In genomic region chr7:66114743-66115727, GRCh38 we compare ENCODE assay signal across 8 cellular contexts. TPM values are rescaled to one million over a fixed set of nuclear protein-coding genes. Genes with fewer than 3 reads are reported as not detected.
DNase-seq lines count a peak whose midpoint lies in the region; TF ChIP-seq lines count a peak whose summit lies in the region.

Gene CRCP, plus strand, starts transcription at chr7:66114847. Its CDS starts 116 bp downstream, at chr7:66114963.

- WGBS in neuronal stem cell (ENCODE audit: extremely low coverage in 2 of 2, insufficient read length in 2 of 2, insufficient replicate concordance in 1 of 2), 2 donors = no CpG with 5 or more reads among the region's 68 CpGs

- H2BK12ac ChIP-seq in neuronal stem cell (ENCODE audit: low read length) = peak within 1 kb of the TSS; percentile 58

- H3K9me3 ChIP-seq in neuronal stem cell (replicated peaks in 1 of 2; ENCODE audit: control insufficient read depth in 2 of 2, insufficient read depth in 1 of 2, low read depth in 1 of 2, low read length in 2 of 2) = no peaks in the 10 kb centered on the region

- H2AFZ ChIP-seq in neuronal stem cell (ENCODE audit: low read length) = peak within 1 kb of the TSS; percentile 99

- peaks cover 0 to 21% of the 10 kb centered on the region in 2 donors for H3K36me3 ChIP-seq in neuronal stem cell (replicated peaks in 1 of 2; ENCODE audit: control insufficient read depth in 2 of 2, insufficient read depth in 2 of 2, low read length in 2 of 2)

- H3K4me1 ChIP-seq in neuronal stem cell (ENCODE audit: control insufficient read depth in 2 of 2, insufficient read depth in 1 of 2, low read depth in 1 of 2, low read length in 2 of 2) = peaks cover 2 to 3% of the 10 kb centered on the region in 2 donors

- no peak within 1 kb of the TSS for H2BK5ac ChIP-seq in neuronal stem cell (ENCODE audit: low read length)

- DNase-seq in GDM1 (lab: John Stamatoyannopoulos, UW) (peak; percentile 65), GOT3 (lab: John Stamatoyannopoulos, UW) (peak; percentile 53), LHCN-M2 (ENCODE audit: low read depth) (peak; percentile 87), SHP77 treated with DMSO at 0.1 percent for 48 hours (lab: John Stamatoyannopoulos, UW) (peak; percentile 66), activated gamma-delta T cell treated with Interleukin-2 at 50 U/mL for 16 hours (peak; percentile 79), foreskin melanocyte (peak; percentile 60), neuronal stem cell (ENCODE audit: low spot score) (peak; percentile 67)

- peak within 1 kb of the TSS; percentile 72 for H3K4me2 ChIP-seq in neuronal stem cell (ENCODE audit: insufficient read depth, low read length, poor library complexity, severe bottlenecking)

- peak within 1 kb of the TSS; percentile 90 to 97 for H3K4me3 ChIP-seq in neuronal stem cell (ENCODE audit: low read length in 2 of 2)

- H4K91ac ChIP-seq in neuronal stem cell (ENCODE audit: low read depth, low read length, poor library complexity) = peak within 1 kb of the TSS; percentile 85

- no peak within 1 kb of the TSS for H3K14ac ChIP-seq in neuronal stem cell (ENCODE audit: low read length)

- H2AK5ac ChIP-seq in neuronal stem cell (ENCODE audit: low read depth, low read length) = peak within 1 kb of the TSS; percentile 86

- H2BK15ac ChIP-seq in neuronal stem cell (ENCODE audit: low read length) = peak within 1 kb of the TSS; percentile 43

- peak within 1 kb of the TSS; percentile 86 for H4K8ac ChIP-seq in neuronal stem cell (ENCODE audit: low read depth, low read length)

- H3K18ac ChIP-seq in neuronal stem cell (ENCODE audit: low read length) = peak within 1 kb of the TSS; percentile 97

- peak within 1 kb of the TSS; percentile 99 for H3K9ac ChIP-seq in neuronal stem cell (ENCODE audit: low read depth, low read length, poor library complexity)

- H3K27me3 ChIP-seq in neuronal stem cell (ENCODE audit: control insufficient read depth in 3 of 3, insufficient read depth in 3 of 3, low read depth in 1 of 3, low read length in 3 of 3) = no peaks in the 10 kb centered on the region

- H3K23ac ChIP-seq in neuronal stem cell (ENCODE audit: low read depth, low read length, poor library complexity) = peak within 1 kb of the TSS; percentile 99

- H2BK120ac ChIP-seq in neuronal stem cell (ENCODE audit: low read depth, low read length) = peak within 1 kb of the TSS; percentile 76

- peak within 1 kb of the TSS; percentile 88 for H3K27ac ChIP-seq in neuronal stem cell (replicated peaks; ENCODE audit: low read length)

- TF ChIP-seq CTCF in subcutaneous adipose tissue (IDR thresholded peaks at IDR 0.05; ENCODE audit: low read depth) = no peak

- H3K4ac ChIP-seq in neuronal stem cell (ENCODE audit: low read length) = no peak within 1 kb of the TSS

- peaks cover 2% of the 10 kb centered on the region for H3K79me1 ChIP-seq in neuronal stem cell (ENCODE audit: low read depth, low read length)

RNA-seq across cellular contexts. Expression of gene CRCP, which starts in this region (rescaled TPM):
- total RNA-seq in LHCN-M2 (2014; rRNA removed) (33.7 and 37.9 TPM in 2 replicates), subcutaneous adipose tissue (10 to 100 TPM; 27.1 to 47.1 (median 37.0) TPM)
- polyA plus RNA-seq in LHCN-M2 (2012) = 35.5 TPM
- polyA plus RNA-seq in neuronal stem cell (2013, experiment 1 of 2) = 22.7 TPM
- 21.6 TPM for polyA plus RNA-seq in neuronal stem cell (2013, experiment 2 of 2)

Comparison
In these comparisons a context has a peak if more than half of its experiments do, and no peak if none do; other contexts are left out.
1. Peak in every context shown above with its lines: DNase-seq, H3K4me3 ChIP-seq and H3K27ac ChIP-seq.